Comparison of ENCODE assay signal across 14 cellular contexts in genomic region chr3:40753956-40754355, GRCh38.
DNase-seq lines count a peak whose midpoint lies in the region; ATAC-seq, FAIRE-seq and TF ChIP-seq lines count a peak whose summit lies in the region.
"Had no signal": no experiment of that assay in that cellular context is flagged by ENCODE, and none has a peak within 500 bp of the region (broad histone marks: within the 10 kb centered on the region; RNA-seq: fewer than 3 reads in every experiment).

No MANE protein-coding gene starts in this region.

- H3K9me3 Mint-ChIP-seq in neural crest cell = no peaks in the 10 kb centered on the region
- H3K9me3 Mint-ChIP-seq in stimulated activated effector memory CD8-positive, alpha-beta T cell treated with anti-CD3 and anti-CD28 coated beads, Interleukin-12 subunit alpha, Interleukin-12 subunit beta, amount 100 ng/mL, for 72 hours = peaks cover 3% of the 10 kb centered on the region

- FAIRE-seq in frontal cortex (lab: Jason Lieb, UNC) = no peak
- FAIRE-seq: D721Med had no signal

- peak overlapping the region; percentile 70 for H3K27ac Mint-ChIP-seq in neural crest cell (ENCODE audit: unreplicated experiment)
- H3K27ac Mint-ChIP-seq in stimulated activated effector memory CD8-positive, alpha-beta T cell treated with anti-CD3 and anti-CD28 coated beads, Interleukin-12 subunit alpha, Interleukin-12 subunit beta, amount 100 ng/mL, for 72 hours = no peak overlapping the region

- H3K4me3 Mint-ChIP-seq in neural crest cell = no peak overlapping the region
- H3K4me3 Mint-ChIP-seq in stimulated activated effector memory CD8-positive, alpha-beta T cell treated with anti-CD3 and anti-CD28 coated beads, Interleukin-12 subunit alpha, Interleukin-12 subunit beta, amount 100 ng/mL, for 72 hours = no peak overlapping the region

- DNase-seq in NCI-H2171 treated with DMSO at 0.1 percent for 48 hours (lab: John Stamatoyannopoulos, UW) (peak; percentile 77), NCI-H2171 (lab: John Stamatoyannopoulos, UW) (no peak), cerebellar cortex (ENCODE audit: low spot score) (peak; percentile 98), neural crest cell (ENCODE audit: low read depth, low spot score) (no peak), T-helper 9 cell (no peak), GM03348 (ENCODE audit: low spot score) (no peak), frontal cortex (ENCODE audit: low spot score in 2 of 2) (no peak)
- no peak for DNase-seq in stimulated activated effector memory CD8-positive, alpha-beta T cell treated with anti-CD3 and anti-CD28 coated beads, Interleukin-12 subunit alpha, Interleukin-12 subunit beta, amount 100 ng/mL, for 72 hours (ENCODE audit: low spot score in 2 of 2)
- DNase-seq: AML-193, KG1, MV-4-11, NCI-H187 treated with DMSO at 0.1 percent for 48 hours, NCI-H82 had no signal

- H3K27me3 Mint-ChIP-seq in neural crest cell (ENCODE audit: low read depth) = no peaks in the 10 kb centered on the region

- ATAC-seq in stimulated activated effector memory CD8-positive, alpha-beta T cell treated with anti-CD3 and anti-CD28 coated beads, Interleukin-12 subunit alpha, Interleukin-12 subunit beta, amount 100 ng/mL, for 72 hours = no peak

- no peak for TF ChIP-seq CTCF in neural crest cell (conservative IDR thresholded peaks at IDR 0.05)

- H3K36me3 Mint-ChIP-seq in neural crest cell (ENCODE audit: low read depth) = no peaks in the 10 kb centered on the region
- H3K36me3 Mint-ChIP-seq in stimulated activated effector memory CD8-positive, alpha-beta T cell treated with anti-CD3 and anti-CD28 coated beads, Interleukin-12 subunit alpha, Interleukin-12 subunit beta, amount 100 ng/mL, for 72 hours = no peaks in the 10 kb centered on the region

- peaks cover 8% of the 10 kb centered on the region for H3K4me1 Mint-ChIP-seq in neural crest cell
- no peaks in the 10 kb centered on the region for H3K4me1 Mint-ChIP-seq in stimulated activated effector memory CD8-positive, alpha-beta T cell treated with anti-CD3 and anti-CD28 coated beads, Interleukin-12 subunit alpha, Interleukin-12 subunit beta, amount 100 ng/mL, for 72 hours

Comparison
In these comparisons a context has a peak if more than half of its experiments do, and no peak if none do; other contexts are left out.
1. DNase-seq: peak in NCI-H2171 treated with DMSO at 0.1 percent for 48 hours (single experiment) and cerebellar cortex (single experiment); none in NCI-H2171 (single experiment), neural crest cell (single experiment), T-helper 9 cell (single experiment), GM03348 (single experiment), stimulated activated effector memory CD8-positive, alpha-beta T cell treated with anti-CD3 and anti-CD28 coated beads, Interleukin-12 subunit alpha, Interleukin-12 subunit beta, amount 100 ng/mL, for 72 hours (0 of 2) and frontal cortex (0 of 2).